ENCODE assay signal across 1 cellular context in genomic region chr1:40257688-40258444, GRCh38.
TF ChIP-seq lines count a peak whose summit lies in the region.

Gene ZMPSTE24 (plus strand): TSS chr1:40258236. CDS start chr1:40258272, 36 bp downstream.

TF ChIP-seq in HepG2, 621 proteins besides CTCF, POLR2A, EP300 and RAD21 (continued from another document and continues in another):
- peak; percentile 96 for TF ChIP-seq ZBTB40 (IDR thresholded peaks at IDR 0.05)
- TF ChIP-seq ZBTB40 (CRISPR knock-in tag; IDR thresholded peaks at IDR 0.05), result peak; percentile 91; the same call in 1 of the 2 replicates
- TF ChIP-seq CHCHD3 (CRISPR knock-in tag; IDR thresholded peaks at IDR 0.05), result no peak
- peak; percentile 42; the same call in 1 of the 2 replicates for TF ChIP-seq FOXK2 (IDR thresholded peaks at IDR 0.05)
- peak; percentile 71 for TF ChIP-seq ETV6 (CRISPR knock-in tag; conservative IDR thresholded peaks at IDR 0.05)
- 0 out of 2 replicates have a peak, but pooled peaks have one; percentile 87 for TF ChIP-seq MEIS2 (CRISPR knock-in tag; IDR thresholded peaks at IDR 0.05)
- no peak for TF ChIP-seq ZNF282 (IDR thresholded peaks at IDR 0.05; ENCODE audit: partially characterized antibody)
- TF ChIP-seq ZBTB14 (CRISPR knock-in tag; IDR thresholded peaks at IDR 0.05), result peak; percentile 36; the same call in 1 of the 2 replicates
- TF ChIP-seq KAT2B (IDR thresholded peaks at IDR 0.05; ENCODE audit: borderline replicate concordance, low read depth, low read length), result no peak
- TF ChIP-seq ZNF772 (CRISPR knock-in tag; IDR thresholded peaks at IDR 0.05), result no peak; the same call in 1 of the 2 replicates
- TF ChIP-seq ZFP91 (CRISPR knock-in tag; IDR thresholded peaks at IDR 0.05; ENCODE audit: borderline replicate concordance), result peak; percentile 95
- peak; percentile 75 for TF ChIP-seq ZNF24 (IDR thresholded peaks at IDR 0.05)
- TF ChIP-seq ERF (CRISPR knock-in tag; IDR thresholded peaks at IDR 0.05), result peak; percentile 89
- TF ChIP-seq SOX5 (CRISPR knock-in tag; IDR thresholded peaks at IDR 0.05; ENCODE audit: borderline replicate concordance), result peak; percentile 47; the same call in 1 of the 2 replicates
- TF ChIP-seq NR2F2 (IDR thresholded peaks at IDR 0.05; ENCODE audit: borderline replicate concordance, low read depth), result no peak
- peak; percentile 90 for TF ChIP-seq ZNF275 (CRISPR knock-in tag; IDR thresholded peaks at IDR 0.05; ENCODE audit: borderline replicate concordance)
- no peak for TF ChIP-seq LRRFIP1 (CRISPR knock-in tag; conservative IDR thresholded peaks at IDR 0.05)
- TF ChIP-seq ZUFSP (CRISPR knock-in tag; IDR thresholded peaks at IDR 0.05; ENCODE audit: borderline replicate concordance), result no peak
- TF ChIP-seq ZNF343 (CRISPR knock-in tag; IDR thresholded peaks at IDR 0.05), result no peak; the same call in 1 of the 2 replicates
- TF ChIP-seq SMAD9 (CRISPR knock-in tag; IDR thresholded peaks at IDR 0.05), result 0 out of 2 replicates have a peak, but pooled peaks have one; percentile 20
- peak; percentile 18; the same call in 1 of the 2 replicates for TF ChIP-seq ZNF430 (CRISPR knock-in tag; IDR thresholded peaks at IDR 0.05)
- peak; percentile 56; the same call in 1 of the 2 replicates for TF ChIP-seq ZNF646 (CRISPR knock-in tag; IDR thresholded peaks at IDR 0.05)
- TF ChIP-seq EEA1 (CRISPR knock-in tag; IDR thresholded peaks at IDR 0.05; ENCODE audit: borderline replicate concordance), result no peak; the same call in 1 of the 2 replicates
- TF ChIP-seq MZF1 (CRISPR knock-in tag; IDR thresholded peaks at IDR 0.05; ENCODE audit: borderline replicate concordance), result no peak; the same call in 1 of the 2 replicates
- TF ChIP-seq ZBTB46 (CRISPR knock-in tag; IDR thresholded peaks at IDR 0.05; ENCODE audit: borderline replicate concordance), result 0 out of 2 replicates have a peak, but pooled peaks have one; percentile 51
- no peak for TF ChIP-seq CENPX (CRISPR knock-in tag; IDR thresholded peaks at IDR 0.05)
